Comparison of ENCODE assay signal across 8 cellular contexts in the genomic region with DNA sequence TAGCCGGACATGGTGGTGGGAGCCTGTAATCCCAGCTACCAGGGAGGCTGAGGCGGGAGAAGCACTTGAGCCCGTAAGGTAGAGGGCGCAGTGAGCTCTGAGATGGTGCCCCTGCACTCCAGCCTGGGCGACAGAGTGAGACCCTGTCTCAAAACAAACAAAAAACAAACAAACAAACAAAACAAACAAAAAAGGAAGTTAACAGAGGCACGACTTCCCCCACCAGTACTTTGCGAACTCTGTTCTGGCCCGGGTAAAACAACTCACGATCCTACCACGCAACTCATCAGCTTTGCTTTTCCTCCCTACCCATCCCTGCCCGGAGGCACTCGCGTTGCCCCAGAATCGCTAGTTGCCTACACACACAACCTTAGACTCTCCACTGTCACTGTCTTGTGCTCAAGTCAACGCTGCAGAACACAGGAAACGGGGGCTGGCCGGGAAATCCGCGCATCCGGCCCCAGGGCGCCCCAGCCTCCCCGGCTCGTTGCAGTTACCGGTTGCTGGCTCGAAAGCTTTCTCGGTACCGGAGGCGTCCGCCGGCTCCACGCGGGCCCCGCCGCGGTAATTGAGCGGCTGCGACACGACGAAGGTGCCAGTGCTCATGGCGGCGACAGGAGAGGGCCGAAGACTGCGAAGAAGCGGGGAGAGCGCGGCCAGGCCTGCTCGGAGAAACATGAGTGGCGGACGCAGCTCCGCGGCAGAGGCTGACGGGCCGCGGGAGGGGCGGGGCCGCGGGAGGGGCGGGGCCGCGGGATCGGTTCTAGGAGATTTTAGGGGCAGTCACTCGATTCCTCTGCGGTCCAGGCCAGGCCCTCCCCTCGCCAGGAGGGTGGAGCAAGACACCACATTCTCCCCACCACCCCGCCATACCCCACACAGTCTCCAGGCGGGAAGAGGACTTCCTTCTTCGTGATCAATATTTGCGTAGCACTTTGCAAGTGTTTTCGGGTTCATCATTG. TPM values are rescaled to one million over a fixed set of nuclear protein-coding genes. Genes with fewer than 3 reads are reported as not detected.
DNase-seq lines count a peak whose midpoint lies in the region; ATAC-seq and TF ChIP-seq lines count a peak whose summit lies in the region.

A gene (minus strand): TSS at position 682 of the 962 bp plus-strand sequence. CDS start 4 bp downstream, at position 678.

- POLR2A ChIA-PET in PC-3 (lab: Charles Lee; ENCODE audit: unreplicated experiment) = interaction anchor here (0.5 to 1.2 kb wide), 7 partner anchors 10 to 101 kb away, joined by 3 to 5 read pairs (median 4); a partner anchor contains a TSS

- peaks cover 42% of the 10 kb centered on the region for H3K79me2 ChIP-seq in PC-3 (ENCODE audit: low read length)

- DNase-seq in DMS79 (lab: John Stamatoyannopoulos, UW) = peak; percentile 76
- peak; percentile 82 for DNase-seq in Jurkat, Clone E6-1 (ENCODE audit: low read depth, low spot score)
- DNase-seq in PC-3 = peak; percentile 92
- peak; percentile 78 for DNase-seq in activated T-cell treated with anti-CD3 and anti-CD28 coated beads for 4 hours
- DNase-seq in epithelial cell of prostate (ENCODE audit: low read depth, low spot score) = peak; percentile 18
- peak; percentile 93 for DNase-seq in stimulated activated CD8-positive, alpha-beta memory T cell treated with anti-CD3 and anti-CD28 coated beads, Interleukin-4, amount 100 ng/mL, for 48 hours

- ATAC-seq in GM21717 (IDR thresholded peaks at IDR 0.05; ENCODE audit: unreplicated experiment) (peak; percentile 93), PC-3 (peak; percentile 85)

- no peaks in the 10 kb centered on the region for H3K9me2 ChIP-seq in PC-3 (replicated peaks; ENCODE audit: low read length)

- BruUV-seq in PC-3 (replicated peaks; lab: Mats Ljungman, UMichigan) = TSS peak; percentile 47

- H3F3A ChIP-seq in PC-3 (ENCODE audit: low read length, unreplicated experiment) = peaks cover 3% of the 10 kb centered on the region

- peak within 1 kb of the TSS; percentile 90 for H3K4me2 ChIP-seq in PC-3 (ENCODE audit: low read length)

- TF ChIP-seq CTCF in PC-3 (conservative IDR thresholded peaks at IDR 0.05; ENCODE audit: low read depth, low read length) = peak; percentile 62

- peak within 1 kb of the TSS; percentile 76 for H3K27ac ChIP-seq in PC-3 (ENCODE audit: low read length)
- peak within 1 kb of the TSS; percentile 97 for H3K27ac ChIP-seq in epithelial cell of prostate
- H3K27ac ChIP-seq in mucosa of rectum (ENCODE audit: low read depth in 2 of 2, low read length in 2 of 2) = peak within 1 kb of the TSS; percentile 91 to 93

- peak within 1 kb of the TSS; percentile 97 for H3K4me3 ChIP-seq in Jurkat, Clone E6-1 (ENCODE audit: low read length)
- H3K4me3 ChIP-seq in PC-3 (ENCODE audit: low read length) = peak within 1 kb of the TSS; percentile 97
- peak within 1 kb of the TSS; percentile 89 to 99 for H3K4me3 ChIP-seq in mucosa of rectum (ENCODE audit: low read length in 2 of 2)

- peaks cover 13% of the 10 kb centered on the region for H4K20me1 ChIP-seq in PC-3 (ENCODE audit: low read length)

- H3K27me3 ChIP-seq in PC-3 (ENCODE audit: low read length) = no peaks in the 10 kb centered on the region
- peaks cover 0 to 4% of the 10 kb centered on the region in 2 donors for H3K27me3 ChIP-seq in mucosa of rectum (ENCODE audit: control insufficient read depth in 2 of 2, insufficient read depth in 2 of 2, low read length in 2 of 2)

- H3K4me1 ChIP-seq in PC-3 (ENCODE audit: insufficient read depth, low read length) (peaks cover 18% of the 10 kb centered on the region), mucosa of rectum (ENCODE audit: control insufficient read depth in 2 of 2, insufficient read depth in 2 of 2, low read length in 2 of 2) (peaks cover 10 to 11% of the 10 kb centered on the region in 2 donors)

- CTCF ChIA-PET in PC-3 (lab: Charles Lee) = interaction anchor here (0.7 to 1.3 kb wide), 5 partner anchors 66 to 936 kb away, joined by 3 to 8 read pairs (median 5); a partner anchor contains a TSS

- intact Hi-C loops in PC-3 (cut with micrococcal nuclease) = loop anchor here (1.0 to 10.0 kb wide), 5 partner anchors 67 to 323 kb away; a partner anchor contains a TSS

- H2AFZ ChIP-seq in PC-3 (ENCODE audit: low read length) = peak within 1 kb of the TSS; percentile 94

- H3K9me3 ChIP-seq in PC-3 (ENCODE audit: low read length) (no peaks in the 10 kb centered on the region), mucosa of rectum (ENCODE audit: control insufficient read depth in 2 of 2, low read length in 2 of 2) (no peaks in the 10 kb centered on the region)

- H3K36me3 ChIP-seq in PC-3 (ENCODE audit: low read depth, low read length) (peaks cover 6% of the 10 kb centered on the region), mucosa of rectum (ENCODE audit: control insufficient read depth in 2 of 2, insufficient read depth in 2 of 2, low read length in 2 of 2) (peaks cover 0 to 2% of the 10 kb centered on the region in 2 donors)

- peak within 1 kb of the TSS; percentile 88 for H3K9ac ChIP-seq in PC-3 (ENCODE audit: low read length)
- peak within 1 kb of the TSS; percentile 84 to 93 for H3K9ac ChIP-seq in mucosa of rectum (ENCODE audit: low read depth in 1 of 2, low read length in 2 of 2)

RNA-seq across cellular contexts. Expression of the gene that starts here (rescaled TPM):
- polyA plus RNA-seq in Jurkat, Clone E6-1 (2012; ENCODE audit: insufficient read depth, insufficient read length) = 45.5 TPM
- total RNA-seq in PC-3 (2014; rRNA removed) = 58.8 and 78.0 TPM in 2 replicates

Comparison
In these comparisons a context has a peak if more than half of its experiments do, and no peak if none do; other contexts are left out.
1. Peak in every context shown above with its lines: DNase-seq, ATAC-seq, H3K4me3 ChIP-seq and H3K27ac ChIP-seq.
2. DNase-seq: peak in every context shown above with its lines; median percentile 93 in stimulated activated CD8-positive, alpha-beta memory T cell treated with anti-CD3 and anti-CD28 coated beads, Interleukin-4, amount 100 ng/mL, for 48 hours; 92 in PC-3; 82 in Jurkat, Clone E6-1; 78 in activated T-cell treated with anti-CD3 and anti-CD28 coated beads for 4 hours; 76 in DMS79; 18 in epithelial cell of prostate.